In genomic region chr5:66769030-66769733, GRCh38 we compare ENCODE assay signal across 25 cellular contexts.
"Had no signal": no experiment of that assay in that cellular context is flagged by ENCODE, and none has a peak within 500 bp of the region (broad histone marks: within the 10 kb centered on the region; RNA-seq: fewer than 3 reads in every experiment).

No MANE protein-coding gene starts in this region.

- ATAC-seq: gastrocnemius medialis; naive thymus-derived CD4-positive, alpha-beta T cell; pancreas had no signal

- H3K9me3 ChIP-seq: ascending aorta, gastrocnemius medialis, pancreas, prostate gland, spleen, tibial nerve, uterus had no signal

- H3K36me3 ChIP-seq: ascending aorta, cardiac muscle cell, gastrocnemius medialis, pancreas, prostate gland, spleen, tibial nerve, uterus had no signal

- DNase-seq: activated CD4-positive, alpha-beta T cell treated with anti-CD3 and anti-CD28 coated beads for 4 hours; activated CD4-positive, alpha-beta T cell treated with anti-CD3 and anti-CD28 coated beads, Interleukin-2, amount 50 U/mL, for 48 hours; activated CD4-positive, CD25-positive, alpha-beta regulatory T cell; activated CD8-positive, alpha-beta memory T cell treated with anti-CD3 and anti-CD28 coated beads, Interleukin-2, amount 50 U/mL, for 4 hours; activated effector memory CD4-positive, alpha-beta T cell treated with anti-CD3 and anti-CD28 coated beads, Interleukin-2, amount 50 U/mL, for 16 hours; activated naive CD4-positive, alpha-beta T cell treated with anti-CD3 and anti-CD28 coated beads for 36 hours; activated naive CD8-positive, alpha-beta T cell treated with anti-CD3 and anti-CD28 coated beads, Interleukin-2, amount 10 ng/mL, durations not matched to agents 7 days and 5 days; activated T-cell treated with anti-CD3 and anti-CD28 coated beads, Interleukin-2, amount 50 U/mL, for 1 hour; dorsolateral prefrontal cortex; effector memory CD4-positive, alpha-beta T cell; gastrocnemius medialis; hypothalamus; midbrain; naive thymus-derived CD4-positive, alpha-beta T cell; nucleus accumbens; pancreas; retina; spleen; stimulated activated naive CD4-positive, alpha-beta T cell treated with Interleukin-2 at 50 U/mL for 16 hours; uterus had no signal

- H3K4me3 ChIP-seq: ascending aorta, cardiac muscle cell, coronary artery, dorsolateral prefrontal cortex, gastrocnemius medialis, pancreas, prostate gland, spleen, tibial nerve, uterus had no signal

- H3K27ac ChIP-seq: ascending aorta, cardiac muscle cell, coronary artery, dorsolateral prefrontal cortex, gastrocnemius medialis, pancreas, prostate gland, spleen, tibial nerve had no signal

- H3K27me3 ChIP-seq: ascending aorta, cardiac muscle cell, dorsolateral prefrontal cortex, gastrocnemius medialis, pancreas, spleen, tibial nerve, uterus had no signal

- H3K4me1 ChIP-seq: ascending aorta, gastrocnemius medialis, pancreas, prostate gland, spleen, tibial nerve, uterus had no signal
